In the genomic region with DNA sequence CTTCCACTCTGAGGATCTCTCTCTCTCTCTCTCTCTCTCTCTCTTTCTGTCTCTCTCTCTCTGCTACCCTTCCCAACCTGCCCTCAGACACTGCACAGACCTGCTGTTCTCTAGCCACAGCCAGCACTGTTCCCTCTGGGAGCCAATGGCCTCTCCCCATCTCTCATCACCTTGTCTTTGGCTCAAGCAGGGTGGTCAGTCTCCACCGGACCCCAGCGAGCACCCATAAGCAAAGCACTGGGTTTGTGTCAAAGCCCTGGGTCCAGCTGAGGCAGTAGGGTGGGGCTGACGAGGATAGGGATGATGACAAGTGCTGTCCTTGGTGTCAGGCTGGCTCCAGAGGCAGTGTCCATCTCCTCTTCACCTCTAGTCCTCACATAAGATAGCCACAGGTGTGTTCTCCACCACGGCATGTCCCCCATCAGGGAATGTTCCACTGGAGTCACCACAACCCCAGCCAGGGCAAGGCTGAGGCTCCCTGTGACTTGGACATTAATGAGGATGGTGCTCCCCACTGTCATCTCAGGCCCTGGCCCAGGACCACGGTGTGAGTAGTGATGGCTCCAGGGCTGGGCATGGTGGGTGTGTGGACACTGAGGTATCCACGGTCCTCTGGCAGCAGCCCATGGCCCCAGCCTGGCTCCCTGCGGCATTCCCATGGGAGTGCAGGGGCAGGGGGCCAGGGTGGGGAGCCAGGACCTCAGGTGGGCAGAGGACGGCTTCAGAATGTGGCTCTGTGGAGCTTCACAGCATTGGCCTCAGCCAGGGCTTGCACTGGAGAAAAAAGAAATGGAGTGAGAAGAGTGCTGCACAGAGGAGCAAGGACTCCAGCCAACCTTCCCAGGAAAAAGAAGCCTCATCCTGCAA, we compare ENCODE assay signal across 19 cellular contexts. TPM values are rescaled to one million over a fixed set of nuclear protein-coding genes. Genes with fewer than 3 reads are reported as not detected.
DNase-seq lines count a peak whose midpoint lies in the region; ATAC-seq and TF ChIP-seq lines count a peak whose summit lies in the region.
"Had no signal": no experiment of that assay in that cellular context is flagged by ENCODE, and none has a peak within 500 bp of the region (broad histone marks: within the 10 kb centered on the region; RNA-seq: fewer than 3 reads in every experiment).

No MANE protein-coding gene starts in this region.

- H3K9me3 Mint-ChIP-seq in activated T-cell treated with anti-CD3 and anti-CD28 coated beads, Interleukin-2, amount 50 U/mL, for 24 hours, result no peaks in the 10 kb centered on the region
- H3K9me3 Mint-ChIP-seq: CD8-positive, alpha-beta memory T cell; IgD-negative memory B cell had no signal

- no peak overlapping the region for H3K4me3 Mint-ChIP-seq in activated T-cell treated with anti-CD3 and anti-CD28 coated beads, Interleukin-2, amount 50 U/mL, for 24 hours
- H3K4me3 Mint-ChIP-seq: B cell; CD8-positive, alpha-beta memory T cell; IgD-negative memory B cell had no signal

- no peaks in the 10 kb centered on the region for H3K36me3 Mint-ChIP-seq in activated T-cell treated with anti-CD3 and anti-CD28 coated beads, Interleukin-2, amount 50 U/mL, for 24 hours (ENCODE audit: low read depth)
- H3K36me3 Mint-ChIP-seq: CD8-positive, alpha-beta memory T cell had no signal

- no peak for TF ChIP-seq CTCF in HEK293 (tag by site-specific recombination; IDR thresholded peaks at IDR 0.05)
- no peak for TF ChIP-seq CTCF in omental fat pad (IDR thresholded peaks at IDR 0.05)

- ATAC-seq in omental fat pad (ENCODE audit: low FRiP score), result peak; percentile 20
- ATAC-seq in GM21447 (IDR thresholded peaks at IDR 0.05; ENCODE audit: unreplicated experiment), result no peak
- ATAC-seq: HepG2 had no signal

- no peaks in the 10 kb centered on the region for H3K4me1 ChIP-seq in HEK293 (ENCODE audit: control insufficient read depth, insufficient read depth, low read length)
- H3K4me1 ChIP-seq: HAP-1 had no signal

- POLR2A ChIA-PET in HEK293 (lab: Yijun Ruan, JAX), result no interaction called here

- DNase-seq in D341Med (ENCODE audit: low spot score) (peak; percentile 18), cerebellum (ENCODE audit: low spot score) (peak; percentile 15), omental fat pad (ENCODE audit: low spot score) (no peak), NCI-H524 treated with DMSO at 0.1 percent for 48 hours (lab: John Stamatoyannopoulos, UW) (no peak)
- no peak for DNase-seq in activated T-cell treated with anti-CD3 and anti-CD28 coated beads, Interleukin-2, amount 50 U/mL, for 24 hours
- DNase-seq: CD8-positive, alpha-beta memory T cell; COR-L47; GDM1; GM23248; KG1 had no signal

- CTCF ChIA-PET in HEK293 (lab: Yijun Ruan, JAX), result interaction anchor here (0.7 to 2.2 kb wide), 2 partner anchors 15 to 141 kb away, joined by 4 to 9 read pairs; no protein-coding TSS in a partner anchor

- H3K36me3 ChIP-seq in HEK293 (ENCODE audit: control insufficient read depth in 2 of 2, insufficient read depth in 1 of 2, low read length in 2 of 2), result no peaks in the 10 kb centered on the region
- H3K36me3 ChIP-seq: BLaER1 treated with 17β-estradiol and CSF1 and Interleukin-3, amounts not matched to agents 10 nM and 100 nM; HAP-1 had no signal

- H3K27ac Mint-ChIP-seq in activated T-cell treated with anti-CD3 and anti-CD28 coated beads, Interleukin-2, amount 50 U/mL, for 24 hours, result no peak overlapping the region
- H3K27ac Mint-ChIP-seq: B cell had no signal

- no peaks in the 10 kb centered on the region for H3K27me3 Mint-ChIP-seq in activated T-cell treated with anti-CD3 and anti-CD28 coated beads, Interleukin-2, amount 50 U/mL, for 24 hours

- no peaks in the 10 kb centered on the region for H3K9me3 ChIP-seq in HEK293 (ENCODE audit: control insufficient read depth, insufficient read depth, low read depth, low read length)
- H3K9me3 ChIP-seq: BLaER1 treated with 17β-estradiol and CSF1 and Interleukin-3, amounts not matched to agents 10 nM and 100 nM; HAP-1 had no signal

- H3K27ac ChIP-seq in HEK293 (ENCODE audit: extremely low read depth, low read depth, low read length), result no peak overlapping the region
- H3K27ac ChIP-seq: GM23248 had no signal

- peaks cover 5% of the 10 kb centered on the region for H3K4me1 Mint-ChIP-seq in activated T-cell treated with anti-CD3 and anti-CD28 coated beads, Interleukin-2, amount 50 U/mL, for 24 hours (ENCODE audit: low read depth)
- H3K4me1 Mint-ChIP-seq: B cell, IgD-negative memory B cell had no signal

- H3K4me3 ChIP-seq in HEK293 (ENCODE audit: low read depth, low read length), result no peak overlapping the region
- H3K4me3 ChIP-seq: BLaER1 treated with 17β-estradiol and CSF1 and Interleukin-3, amounts not matched to agents 10 nM and 100 nM; GM23248; HAP-1 had no signal

TF ChIP-seq in HEK293, 187 proteins besides CTCF, POLR2A, EP300 and RAD21:
- no peak for TF ChIP-seq MYNN (tag by site-specific recombination; IDR thresholded peaks at IDR 0.05; ENCODE audit: borderline replicate concordance)
- TF ChIP-seq ZNF596 (tag by site-specific recombination; IDR thresholded peaks at IDR 0.05), result peak; percentile 79

RNA-seq across cellular contexts. Expression of a gene that starts 8.5 kb away (rescaled TPM):
- total RNA-seq in cerebellum (0.54 TPM), omental fat pad (not detected)
- total RNA-seq: A172; B cell; CD8-positive, alpha-beta memory T cell; GM23248; H4 had no signal

RNA-seq across cellular contexts. Expression of a gene that starts 25.9 kb away (rescaled TPM):
- total RNA-seq in cerebellum, result not detected
- total RNA-seq in omental fat pad, result not detected
- total RNA-seq: B cell; CD8-positive, alpha-beta memory T cell; GM23248; H4 had no signal

RNA-seq across cellular contexts. Expression of a gene that starts 56.1 kb away (rescaled TPM):
- total RNA-seq in cerebellum (not detected), omental fat pad (1 to 10 TPM in 2 of 4 donors, not detected in 2; 1.4 to 2.8 TPM)
- total RNA-seq: B cell; CD8-positive, alpha-beta memory T cell; GM23248; H4; HepG2 had no signal

Comparison
In these comparisons a context has a peak if more than half of its experiments do, and no peak if none do; other contexts are left out.
1. DNase-seq: peak in D341Med (single experiment) and cerebellum (single experiment); none in omental fat pad (single experiment), NCI-H524 treated with DMSO at 0.1 percent for 48 hours (single experiment) and activated T-cell treated with anti-CD3 and anti-CD28 coated beads, Interleukin-2, amount 50 U/mL, for 24 hours (single experiment).